14 cellular contexts compared by ENCODE assay signal in genomic region chr19:29928831-29929230, GRCh38. TPM values are rescaled to one million over a fixed set of nuclear protein-coding genes. Genes with fewer than 3 reads are reported as not detected.
DNase-seq lines count a peak whose midpoint lies in the region; ATAC-seq and TF ChIP-seq lines count a peak whose summit lies in the region.
"Had no signal": no experiment of that assay in that cellular context is flagged by ENCODE, and none has a peak within 500 bp of the region (broad histone marks: within the 10 kb centered on the region; RNA-seq: fewer than 3 reads in every experiment).

No MANE protein-coding gene starts in this region.

- no peak for TF ChIP-seq CTCF in GM10266 (IDR thresholded peaks at IDR 0.05; ENCODE audit: control insufficient read depth, insufficient read depth, low read depth, missing control alignments)
- TF ChIP-seq CTCF in colonic mucosa (IDR thresholded peaks at IDR 0.05) = no peak
- TF ChIP-seq CTCF in type B pancreatic cell (conservative IDR thresholded peaks at IDR 0.05) = no peak

- H3K9me3 Mint-ChIP-seq in type B pancreatic cell = no peaks in the 10 kb centered on the region
- H3K9me3 Mint-ChIP-seq: activated T-helper 17 cell treated with anti-CD3 and anti-CD28 coated beads, Interleukin-2, amount 50 U/mL, for 72 hours had no signal

- H3K36me3 Mint-ChIP-seq in type B pancreatic cell = no peaks in the 10 kb centered on the region
- H3K36me3 Mint-ChIP-seq: mesothelial cell of epicardium had no signal

- no peak overlapping the region for H3K9ac ChIP-seq in colonic mucosa (ENCODE audit: low read depth in 2 of 2, low read length in 2 of 2)

- peaks cover 12% of the 10 kb centered on the region for H3K4me1 Mint-ChIP-seq in type B pancreatic cell (ENCODE audit: unreplicated experiment)
- H3K4me1 Mint-ChIP-seq: activated T-helper 17 cell treated with anti-CD3 and anti-CD28 coated beads, Interleukin-2, amount 50 U/mL, for 72 hours; mesothelial cell of epicardium had no signal

- no peak overlapping the region for H3K27ac ChIP-seq in colonic mucosa

- ATAC-seq in HG02610 (IDR thresholded peaks at IDR 0.05; ENCODE audit: unreplicated experiment) = peak; percentile 89
- ATAC-seq in HG03354 (IDR thresholded peaks at IDR 0.05; ENCODE audit: poor library complexity, severe bottlenecking, unreplicated experiment) = peak; percentile 95
- ATAC-seq: esophagus mucosa had no signal

- H3K4me3 ChIP-seq in colonic mucosa = no peak overlapping the region

- peak; percentile 59 for DNase-seq in GM10266 (ENCODE audit: extremely low spot score)
- DNase-seq in GM19240 (ENCODE audit: insufficient read length, low spot score) = peak; percentile 44
- no peak for DNase-seq in effector CD8-positive, alpha-beta T cell (lab: John Stamatoyannopoulos, UW)
- DNase-seq in colonic mucosa = no peak
- DNase-seq in NCI-H146 (lab: John Stamatoyannopoulos, UW) = no peak
- DNase-seq in type B pancreatic cell (ENCODE audit: extremely low spot score, unreplicated experiment) = no peak
- DNase-seq: ACHN, NCI-H1048, NCI-H82 had no signal

- no peak overlapping the region for H3K4me3 Mint-ChIP-seq in type B pancreatic cell
- H3K4me3 Mint-ChIP-seq: activated T-helper 17 cell treated with anti-CD3 and anti-CD28 coated beads, Interleukin-2, amount 50 U/mL, for 72 hours; mesothelial cell of epicardium had no signal

- no peaks in the 10 kb centered on the region for H3K36me3 ChIP-seq in colonic mucosa

- no peaks in the 10 kb centered on the region for H3K27me3 ChIP-seq in colonic mucosa

- H3K27ac Mint-ChIP-seq in type B pancreatic cell = no peak overlapping the region
- H3K27ac Mint-ChIP-seq: activated T-helper 17 cell treated with anti-CD3 and anti-CD28 coated beads, Interleukin-2, amount 50 U/mL, for 72 hours; mesothelial cell of epicardium had no signal

- peaks cover 8% of the 10 kb centered on the region for H3K27me3 Mint-ChIP-seq in type B pancreatic cell

- no peaks in the 10 kb centered on the region for H3K9me3 ChIP-seq in colonic mucosa

- no peaks in the 10 kb centered on the region for H3K4me1 ChIP-seq in colonic mucosa

- intact Hi-C loops in colonic mucosa (cut with DNase I) = no loop called here

RNA-seq across cellular contexts. Expression of gene URI1, which starts 13.2 kb away (rescaled TPM):
- total RNA-seq in colonic mucosa (10 to 100 TPM; 37.9 to 41.4 TPM), type B pancreatic cell (ENCODE audit: low replicate concordance) (51.6 and 63.2 TPM in 2 replicates)

Comparison
In these comparisons a context has a peak if more than half of its experiments do, and no peak if none do; other contexts are left out.
1. DNase-seq: peak in GM10266 (single experiment) and GM19240 (single experiment); none in effector CD8-positive, alpha-beta T cell (single experiment), colonic mucosa (single experiment), NCI-H146 (single experiment) and type B pancreatic cell (single experiment).